15 cellular contexts compared by ENCODE assay signal in genomic region chr6:52530351-52530750, GRCh38.
"Had no signal": no experiment of that assay in that cellular context is flagged by ENCODE, and none has a peak within 500 bp of the region (broad histone marks: within the 10 kb centered on the region; RNA-seq: fewer than 3 reads in every experiment).

No MANE protein-coding gene starts in this region.

- H3K9me3 Mint-ChIP-seq: activated CD4-positive, alpha-beta memory T cell treated with anti-CD3 and anti-CD28 coated beads, Interleukin-2, amount 10 ng/mL, durations not matched to agents 7 days and 5 days; effector memory CD8-positive, alpha-beta T cell; natural killer cell; stimulated activated naive CD8-positive, alpha-beta T cell treated with anti-CD3 and anti-CD28 coated beads, Interleukin-15, amount 100 ng/mL, for 72 hours; T-cell had no signal

- H3K27me3 Mint-ChIP-seq: activated CD4-positive, alpha-beta memory T cell treated with anti-CD3 and anti-CD28 coated beads, Interleukin-2, amount 10 ng/mL, durations not matched to agents 7 days and 5 days; activated CD8-positive, alpha-beta memory T cell treated with anti-CD3 and anti-CD28 coated beads, Interleukin-2, amount 10 ng/mL, durations not matched to agents 7 days and 5 days; activated naive CD8-positive, alpha-beta T cell; effector memory CD8-positive, alpha-beta T cell; stimulated activated naive CD8-positive, alpha-beta T cell treated with anti-CD3 and anti-CD28 coated beads, Interleukin-15, amount 100 ng/mL, for 72 hours; T-cell had no signal

- H3K4me1 ChIP-seq: prostate gland, right atrium auricular region had no signal

- H3K36me3 ChIP-seq: prostate gland had no signal

- DNase-seq: activated CD4-positive, alpha-beta memory T cell treated with anti-CD3 and anti-CD28 coated beads, Interleukin-2, amount 10 ng/mL, durations not matched to agents 7 days and 5 days; activated CD4-positive, alpha-beta T cell treated with anti-CD3 and anti-CD28 coated beads for 48 hours; activated CD4-positive, CD25-positive, alpha-beta regulatory T cell; activated CD8-positive, alpha-beta memory T cell treated with anti-CD3 and anti-CD28 coated beads, Interleukin-2, amount 10 ng/mL, durations not matched to agents 7 days and 5 days; effector memory CD8-positive, alpha-beta T cell; esophagus squamous epithelium; mesendoderm; natural killer cell; stimulated activated naive CD8-positive, alpha-beta T cell treated with anti-CD3 and anti-CD28 coated beads, Interleukin-15, amount 100 ng/mL, for 72 hours; T-cell; testis had no signal

- H3K36me3 Mint-ChIP-seq: activated CD8-positive, alpha-beta memory T cell treated with anti-CD3 and anti-CD28 coated beads, Interleukin-2, amount 10 ng/mL, durations not matched to agents 7 days and 5 days; natural killer cell had no signal

- H3K4me3 ChIP-seq: esophagus squamous epithelium, prostate gland, right atrium auricular region, skin epidermis, testis had no signal

- H3K27me3 ChIP-seq: esophagus squamous epithelium, right atrium auricular region, testis had no signal

- H3K27ac ChIP-seq: esophagus squamous epithelium, prostate gland, right atrium auricular region, skin epidermis, testis had no signal

- H3K4me3 Mint-ChIP-seq: activated CD4-positive, alpha-beta memory T cell treated with anti-CD3 and anti-CD28 coated beads, Interleukin-2, amount 10 ng/mL, durations not matched to agents 7 days and 5 days; activated CD8-positive, alpha-beta memory T cell treated with anti-CD3 and anti-CD28 coated beads, Interleukin-2, amount 10 ng/mL, durations not matched to agents 7 days and 5 days; activated naive CD8-positive, alpha-beta T cell; effector memory CD8-positive, alpha-beta T cell; natural killer cell; stimulated activated naive CD8-positive, alpha-beta T cell treated with anti-CD3 and anti-CD28 coated beads, Interleukin-15, amount 100 ng/mL, for 72 hours; T-cell had no signal

- H3K9me3 ChIP-seq: esophagus squamous epithelium, prostate gland, right atrium auricular region, testis had no signal

- H3K27ac Mint-ChIP-seq: activated CD4-positive, alpha-beta memory T cell treated with anti-CD3 and anti-CD28 coated beads, Interleukin-2, amount 10 ng/mL, durations not matched to agents 7 days and 5 days; activated CD8-positive, alpha-beta memory T cell treated with anti-CD3 and anti-CD28 coated beads, Interleukin-2, amount 10 ng/mL, durations not matched to agents 7 days and 5 days; activated naive CD8-positive, alpha-beta T cell; effector memory CD8-positive, alpha-beta T cell; natural killer cell; stimulated activated naive CD8-positive, alpha-beta T cell treated with anti-CD3 and anti-CD28 coated beads, Interleukin-15, amount 100 ng/mL, for 72 hours; T-cell had no signal

- ATAC-seq: activated CD8-positive, alpha-beta memory T cell treated with anti-CD3 and anti-CD28 coated beads, Interleukin-2, amount 10 ng/mL, durations not matched to agents 7 days and 5 days; effector memory CD8-positive, alpha-beta T cell; natural killer cell; stimulated activated naive CD8-positive, alpha-beta T cell treated with anti-CD3 and anti-CD28 coated beads, Interleukin-15, amount 100 ng/mL, for 72 hours; T-cell had no signal
